Comparison of ENCODE assay signal across 18 cellular contexts in genomic region chr2:225103737-225104141, GRCh38.
DNase-seq lines count a peak whose midpoint lies in the region; ATAC-seq, FAIRE-seq and TF ChIP-seq lines count a peak whose summit lies in the region.
"Had no signal": no experiment of that assay in that cellular context is flagged by ENCODE, and none has a peak within 500 bp of the region (broad histone marks: within the 10 kb centered on the region; RNA-seq: fewer than 3 reads in every experiment).

No MANE protein-coding gene starts in this region.

- no peaks in the 10 kb centered on the region for H3K27me3 ChIP-seq in PC-9 (ENCODE audit: insufficient read depth, low read depth)
- H3K27me3 ChIP-seq in endothelial cell of umbilical vein (ENCODE audit: control insufficient read depth in 2 of 2, insufficient read depth in 2 of 2, low read length in 2 of 2): no peaks in the 10 kb centered on the region
- H3K27me3 ChIP-seq in Peyer's patch: no peaks in the 10 kb centered on the region
- H3K27me3 ChIP-seq: heart left ventricle had no signal

- H3K9me3 Mint-ChIP-seq in osteocyte (ENCODE audit: unreplicated experiment): no peaks in the 10 kb centered on the region
- H3K9me3 Mint-ChIP-seq: activated T-helper 2 cell treated with anti-CD3 and anti-CD28 coated beads, Interferon-gamma antibody, Interleukin-2, Interleukin-4, amounts not matched to agents 10 μg/mL and 5 μg/mL and 100 μg/mL, durations not matched to agents 14 hours and 24 hours and 36 hours; CD4-positive, alpha-beta memory T cell; type B pancreatic cell had no signal

- H3K4me3 ChIP-seq in PC-9 (no peak overlapping the region), endothelial cell of umbilical vein (replicated peaks in 1 of 3; ENCODE audit: insufficient read depth in 1 of 3, low read depth in 1 of 3, low read length in 3 of 3) (no peak overlapping the region), Peyer's patch (no peak overlapping the region), coronary artery (no peak overlapping the region)
- H3K4me3 ChIP-seq: heart left ventricle had no signal

- peak; percentile 38 for FAIRE-seq in endothelial cell of umbilical vein (lab: Jason Lieb, UNC)

- TF ChIP-seq CTCF in PC-9 (conservative IDR thresholded peaks at IDR 0.05) (no peak), endothelial cell of umbilical vein (IDR thresholded peaks at IDR 0.05; ENCODE audit: extremely low read depth in 1 of 2, insufficient read depth in 1 of 2, low read depth in 1 of 2, low read length in 2 of 2) (no peak), osteocyte (IDR thresholded peaks at IDR 0.05) (no peak), Peyer's patch (IDR thresholded peaks at IDR 0.05) (no peak), coronary artery (IDR thresholded peaks at IDR 0.05) (no peak)

- H3F3A ChIP-seq in PC-9 (ENCODE audit: insufficient read depth, low read depth): peaks cover 27% of the 10 kb centered on the region

- H3K79me2 ChIP-seq in PC-9 (ENCODE audit: low read depth): no peaks in the 10 kb centered on the region
- no peaks in the 10 kb centered on the region for H3K79me2 ChIP-seq in endothelial cell of umbilical vein (ENCODE audit: control insufficient read depth, insufficient read depth, low read length)

- CTCF ChIA-PET in PC-9 (lab: Charles Lee): interaction anchor here (0.9 kb wide), 1 partner anchor 179 kb away, joined by 4 read pairs; no protein-coding TSS in a partner anchor
- CTCF ChIA-PET in endothelial cell of umbilical vein (lab: Charles Lee): interaction anchor here (1.0 to 1.1 kb wide), 2 partner anchors 14 to 556 kb away, joined by 3 read pairs; no protein-coding TSS in a partner anchor

- no peaks in the 10 kb centered on the region for H3K9me2 ChIP-seq in PC-9 (ENCODE audit: insufficient read depth)

- H3K36me3 ChIP-seq in PC-9 (ENCODE audit: low read depth) (0 out of 2 replicates have a peak, but pooled peaks cover 7% of the 10 kb centered on the region), endothelial cell of umbilical vein (ENCODE audit: control insufficient read depth in 2 of 2, extremely low read depth in 1 of 2, insufficient read depth in 2 of 2, low read length in 2 of 2) (no peaks in the 10 kb centered on the region), Peyer's patch (no peaks in the 10 kb centered on the region)
- H3K36me3 ChIP-seq: heart left ventricle had no signal

- peaks cover 32% of the 10 kb centered on the region for H3K4me1 Mint-ChIP-seq in osteocyte (ENCODE audit: unreplicated experiment)
- H3K4me1 Mint-ChIP-seq: activated CD4-positive, alpha-beta memory T cell treated with anti-CD3 and anti-CD28 coated beads, Interleukin-2, amount 10 ng/mL, durations not matched to agents 7 days and 5 days; CD4-positive, alpha-beta memory T cell had no signal

- H2AFZ ChIP-seq in PC-9 (peak overlapping the region; percentile 50; the same call in 1 of the 2 replicates), endothelial cell of umbilical vein (ENCODE audit: low read depth, low read length) (peak overlapping the region; percentile 54)

- ATAC-seq in left ventricle myocardium superior: no peak
- ATAC-seq: heart left ventricle, Right ventricle myocardium inferior had no signal

- H3K4me2 ChIP-seq in PC-9 (0 out of 2 replicates have a peak overlapping the region, but pooled peaks have one; percentile 1), endothelial cell of umbilical vein (ENCODE audit: insufficient read depth, low read length) (peak overlapping the region; percentile 12)

- H3K27ac ChIP-seq in PC-9 (peak overlapping the region; percentile 47), endothelial cell of umbilical vein (ENCODE audit: insufficient read depth, low read depth, low read length) (no peak overlapping the region), Peyer's patch (no peak overlapping the region), coronary artery (no peak overlapping the region)
- H3K27ac ChIP-seq: heart left ventricle had no signal

- H4K20me1 ChIP-seq in PC-9 (ENCODE audit: insufficient read depth): no peaks in the 10 kb centered on the region
- no peaks in the 10 kb centered on the region for H4K20me1 ChIP-seq in endothelial cell of umbilical vein (replicated peaks; ENCODE audit: control insufficient read depth, extremely low read depth, insufficient read depth, low read length)

- H3K9me3 ChIP-seq in PC-9 (ENCODE audit: insufficient read depth, low read depth) (peaks cover 45% of the 10 kb centered on the region), endothelial cell of umbilical vein (replicated peaks; ENCODE audit: control insufficient read depth, insufficient read depth, low read length) (no peaks in the 10 kb centered on the region), Peyer's patch (no peaks in the 10 kb centered on the region)
- H3K9me3 ChIP-seq: heart left ventricle had no signal

- no peaks in the 10 kb centered on the region for H3K9me1 ChIP-seq in endothelial cell of umbilical vein (replicated peaks; ENCODE audit: control insufficient read depth, extremely low read depth, insufficient read depth, low read length)

- peak overlapping the region; percentile 87 for H3K27ac Mint-ChIP-seq in osteocyte (ENCODE audit: unreplicated experiment)
- H3K27ac Mint-ChIP-seq: activated CD4-positive, alpha-beta memory T cell treated with anti-CD3 and anti-CD28 coated beads, Interleukin-2, amount 10 ng/mL, durations not matched to agents 7 days and 5 days; activated T-helper 2 cell treated with anti-CD3 and anti-CD28 coated beads, Interferon-gamma antibody, Interleukin-2, Interleukin-4, amounts not matched to agents 10 μg/mL and 5 μg/mL and 100 μg/mL, durations not matched to agents 14 hours and 24 hours and 36 hours; CD4-positive, alpha-beta memory T cell; type B pancreatic cell had no signal

- H3K4me1 ChIP-seq in PC-9 (replicated peaks; ENCODE audit: insufficient read depth) (peaks cover 32% of the 10 kb centered on the region), endothelial cell of umbilical vein (ENCODE audit: control insufficient read depth, extremely low read depth, insufficient read depth, low read length) (peaks cover 26% of the 10 kb centered on the region), Peyer's patch (no peaks in the 10 kb centered on the region)
- H3K4me1 ChIP-seq: heart left ventricle had no signal

- DNase-seq in EH (ENCODE audit: low read depth) (peak; percentile 92), PC-9 (no peak), endothelial cell of umbilical vein (ENCODE audit: low read depth, low spot score) (peak; percentile 24), osteocyte (ENCODE audit: extremely low spot score, unreplicated experiment) (no peak), Peyer's patch (no peak), coronary artery (ENCODE audit: low spot score) (no peak), activated T-cell treated with anti-CD3 and anti-CD28 coated beads for 4 hours (no peak), left ventricle myocardium superior (no peak)
- DNase-seq: activated CD4-positive, alpha-beta memory T cell treated with anti-CD3 and anti-CD28 coated beads, Interleukin-2, amount 10 ng/mL, durations not matched to agents 7 days and 5 days; aorta; CD4-positive, alpha-beta memory T cell; effector CD8-positive, alpha-beta T cell; heart left ventricle; NCI-H1694 treated with DMSO at 0.1 percent for 48 hours; NCI-H69 had no signal

- no TSS peak for BruUV-seq in PC-9 (replicated peaks; lab: Mats Ljungman, UMichigan)
- no TSS peak for BruUV-seq in endothelial cell of umbilical vein (replicated peaks; lab: Mats Ljungman, UMichigan)

- POLR2A ChIA-PET in PC-9 (lab: Charles Lee; ENCODE audit: unreplicated experiment): interaction anchor here (0.6 to 0.7 kb wide), 2 partner anchors 19 to 287 kb away, joined by 3 read pairs; no protein-coding TSS in a partner anchor
- POLR2A ChIA-PET in endothelial cell of umbilical vein (lab: Charles Lee): no interaction called here

- dilution Hi-C loops in endothelial cell of umbilical vein (cut with MboI; ENCODE audit: extremely low pct_ligation_motif_present, low sequenced_read_pairs): no loop called here

- no peaks in the 10 kb centered on the region for H3K36me3 Mint-ChIP-seq in osteocyte (ENCODE audit: unreplicated experiment)
- H3K36me3 Mint-ChIP-seq: CD4-positive, alpha-beta memory T cell; type B pancreatic cell had no signal

- H3K4me3 Mint-ChIP-seq in osteocyte (ENCODE audit: unreplicated experiment): no peak overlapping the region
- H3K4me3 Mint-ChIP-seq: activated CD4-positive, alpha-beta memory T cell treated with anti-CD3 and anti-CD28 coated beads, Interleukin-2, amount 10 ng/mL, durations not matched to agents 7 days and 5 days; CD4-positive, alpha-beta memory T cell; type B pancreatic cell had no signal

- H3K9ac ChIP-seq in endothelial cell of umbilical vein (replicated peaks; ENCODE audit: extremely low read depth, insufficient read depth, low read length): no peak overlapping the region

- intact Hi-C loops in PC-9 (cut with micrococcal nuclease; ENCODE audit: unreplicated experiment) (loop anchor here (5.0 kb wide), 4 partner anchors 61 to 426 kb away; partner anchors contain the start of gene DOCK10), endothelial cell of umbilical vein (cut with micrococcal nuclease) (no loop called here), left ventricle myocardium superior (cut with micrococcal nuclease) (no loop called here)

- TF ChIP-seq POLR2A in endothelial cell of umbilical vein (IDR thresholded peaks at IDR 0.05; ENCODE audit: low read depth, low read length): no peak
- TF ChIP-seq POLR2A in Peyer's patch (IDR thresholded peaks at IDR 0.05): no peak

- no peaks in the 10 kb centered on the region for H3K27me3 Mint-ChIP-seq in osteocyte (ENCODE audit: unreplicated experiment)
- H3K27me3 Mint-ChIP-seq: activated CD4-positive, alpha-beta memory T cell treated with anti-CD3 and anti-CD28 coated beads, Interleukin-2, amount 10 ng/mL, durations not matched to agents 7 days and 5 days; type B pancreatic cell had no signal

TF ChIP-seq in endothelial cell of umbilical vein, 7 proteins besides CTCF, POLR2A, EP300 and RAD21:
- TF ChIP-seq GATA2 (IDR thresholded peaks at IDR 0.05; ENCODE audit: insufficient read depth, insufficient read length, low read depth, low read length) (no peak), POLR2AphosphoS5 (IDR thresholded peaks at IDR 0.05; ENCODE audit: insufficient read depth, low read depth, low read length) (no peak), EZH2 (IDR thresholded peaks at IDR 0.05; ENCODE audit: borderline replicate concordance, low read depth, low read length, severe bottlenecking) (no peak), FOS (IDR thresholded peaks at IDR 0.05; ENCODE audit: borderline replicate concordance, insufficient read depth, low read length) (peak; percentile 66), MAX (IDR thresholded peaks at IDR 0.05; ENCODE audit: insufficient read depth, insufficient read length) (no peak), JUN (IDR thresholded peaks at IDR 0.05; ENCODE audit: borderline replicate concordance, insufficient read depth, insufficient read length, low read depth) (peak; percentile 36), MYC (IDR thresholded peaks at IDR 0.05; ENCODE audit: low read depth, low read length) (no peak)

Comparison
In these comparisons a context has a peak if more than half of its experiments do, and no peak if none do; other contexts are left out.
1. DNase-seq: peak in EH (single experiment) and endothelial cell of umbilical vein (single experiment); none in PC-9 (0 of 2), osteocyte (single experiment), Peyer's patch (0 of 3), coronary artery (single experiment), activated T-cell treated with anti-CD3 and anti-CD28 coated beads for 4 hours (single experiment) and left ventricle myocardium superior (single experiment).